In genomic region chr12:122423258-122424165, GRCh38 we compare ENCODE assay signal across 8 cellular contexts. TPM values are rescaled to one million over a fixed set of nuclear protein-coding genes. Genes with fewer than 3 reads are reported as not detected.
A peak's percentile ranks its signal among the peaks of the same experiment; 100 is the strongest.
DNase-seq lines count a peak whose midpoint lies in the region; ATAC-seq and TF ChIP-seq lines count a peak whose summit lies in the region.

No MANE protein-coding gene starts in this region.

- H3K4me3 ChIP-seq in AG04450 (ENCODE audit: low read depth, low read length) (peak overlapping the region; percentile 67), GM12864 (ENCODE audit: low read depth, low read length) (peak overlapping the region; percentile 59), choroid plexus epithelial cell (ENCODE audit: low read depth, low read length) (peak overlapping the region; percentile 67), lower leg skin (ENCODE audit: low read depth, poor library complexity, severe bottlenecking) (peak overlapping the region; percentile 51)

- 14 to 16% methylated on average over 21 of the region's 21 CpGs for WGBS in lower leg skin, 2 donors

- TF ChIP-seq CTCF in AG04450 (IDR thresholded peaks at IDR 0.05; ENCODE audit: low read depth, low read length), result no peak
- no peak for TF ChIP-seq CTCF in GM12864 (IDR thresholded peaks at IDR 0.05; ENCODE audit: low read depth, low read length, missing control alignments)
- no peak for TF ChIP-seq CTCF in choroid plexus epithelial cell (conservative IDR thresholded peaks at IDR 0.05; ENCODE audit: low read depth, low read length)
- TF ChIP-seq CTCF in lower leg skin (IDR thresholded peaks at IDR 0.05), result no peak

- peak overlapping the region; percentile 90 for H3K27ac ChIP-seq in AG04450 (ENCODE audit: low read depth, low read length)
- peak overlapping the region; percentile 69 for H3K27ac ChIP-seq in temporal lobe (ENCODE audit: low read depth, low read length)

- POLR2A ChIA-PET in AG04450 (lab: Yijun Ruan, JAX), result interaction anchor here (0.5 to 1.4 kb wide), 5 partner anchors 11 to 67 kb away, joined by 3 to 13 read pairs (median 3); no protein-coding TSS in a partner anchor

- no peak for DNase-seq in AG04450 (ENCODE audit: low read depth, low spot score)
- no peak for DNase-seq in GM12864 (ENCODE audit: low read depth)
- DNase-seq in choroid plexus epithelial cell (ENCODE audit: low read depth), result peak; percentile 46
- DNase-seq in lower leg skin (ENCODE audit: low spot score in 2 of 2), result no peak
- no peak for DNase-seq in ureter (ENCODE audit: low spot score)

- TF ChIP-seq POLR2A in lower leg skin (IDR thresholded peaks at IDR 0.05), result no peak

- H3K9me3 ChIP-seq in AG04450 (ENCODE audit: control insufficient read depth, insufficient read depth, low read length), result no peaks in the 10 kb centered on the region

- no peaks in the 10 kb centered on the region for H3K27me3 ChIP-seq in AG04450 (ENCODE audit: control insufficient read depth, insufficient read depth, low read length)

- ATAC-seq in HG02970 (IDR thresholded peaks at IDR 0.05; ENCODE audit: low FRiP score, unreplicated experiment), result no peak

- intact Hi-C loops in lower leg skin (cut with DNase I; ENCODE audit: low total_unique reads), result no loop called here

- CTCF ChIA-PET in AG04450 (lab: Charles Lee), result interaction anchor here (0.6 to 1.8 kb wide), 2 partner anchors 24 to 51 kb away, joined by 4 to 7 read pairs; no protein-coding TSS in a partner anchor

TF ChIP-seq in PFSK-1, 5 proteins besides CTCF, POLR2A, EP300 and RAD21:
- TF ChIP-seq SIN3A (IDR thresholded peaks at IDR 0.05; ENCODE audit: borderline replicate concordance, insufficient read depth, low read length) (no peak), REST (IDR thresholded peaks at IDR 0.05; ENCODE audit: insufficient read depth in 1 of 2, low read depth in 2 of 2, low read length in 2 of 2) (0 out of 4 replicates have a peak, but pooled peaks of 1 of the 2 experiments have one; percentile 8), FOXP2 (optimal IDR thresholded peaks at IDR 0.05; ENCODE audit: borderline replicate concordance, extremely low read depth, extremely low read length, insufficient read depth) (no peak), TAF1 (IDR thresholded peaks at IDR 0.05; ENCODE audit: borderline replicate concordance, insufficient read depth, low read length) (peak; percentile 29; the same call in 1 of the 2 replicates), POLR2AphosphoS5 (IDR thresholded peaks at IDR 0.05; ENCODE audit: low read depth, low read length) (no peak)
TF ChIP-seq in PFSK-1: peak in this region for 2.

RNA-seq across cellular contexts. Expression of gene CLIP1, which starts 1.0 kb away (rescaled TPM):
- 62.0 and 63.6 TPM in 2 replicates for polyA plus RNA-seq in AG04450 (2011; rRNA removed)
- polyA minus RNA-seq in AG04450 (2011; rRNA and poly(A)+ RNA removed), result 124 and 139 TPM in 2 replicates
- polyA plus RNA-seq in PFSK-1 (2012; ENCODE audit: insufficient read length, low read depth), result 23.5 TPM
- 100 to 1,000 TPM; 118 to 164 (median 133) TPM for total RNA-seq in lower leg skin
- 59.0 TPM for total RNA-seq in temporal lobe
- total RNA-seq in ureter, result 110 TPM
